26 cellular contexts compared by ENCODE assay signal in the genomic region with DNA sequence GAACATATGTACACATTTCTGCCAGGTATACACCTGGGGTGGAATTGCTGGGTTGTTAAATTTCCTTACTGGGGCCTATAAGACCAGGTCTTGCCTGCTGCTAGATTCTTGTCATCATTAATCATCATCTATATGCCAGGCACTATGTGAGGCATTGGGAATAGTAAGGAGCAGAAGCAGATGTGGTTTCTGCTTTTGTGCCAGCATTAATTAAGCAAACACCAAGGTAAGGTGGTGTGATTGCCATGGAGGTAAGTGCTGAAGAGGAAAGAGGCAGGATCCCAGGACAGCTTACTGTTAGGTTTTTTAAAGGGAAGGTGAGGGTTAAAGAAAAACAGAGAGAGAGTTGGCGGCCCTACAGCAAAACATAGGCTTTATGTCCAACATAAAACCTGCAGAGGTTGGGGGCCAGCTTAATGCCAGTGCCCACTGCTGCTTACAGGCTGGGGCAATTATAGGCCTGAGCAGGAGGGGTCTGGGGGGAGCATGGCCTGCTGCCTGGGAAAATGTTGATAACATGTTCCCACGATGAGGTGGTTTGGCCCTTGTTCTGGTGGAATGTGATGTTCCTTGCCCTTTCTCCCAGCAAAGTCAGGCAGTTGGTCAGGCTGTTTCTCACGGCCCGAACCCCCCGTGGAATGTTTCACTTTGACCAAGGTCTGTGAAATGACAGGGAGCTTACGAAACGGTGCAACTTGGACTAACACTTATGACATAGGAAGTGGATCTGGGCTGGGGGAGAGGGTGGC.
DNase-seq lines count a peak whose midpoint lies in the region; ATAC-seq and TF ChIP-seq lines count a peak whose summit lies in the region.
"Had no signal": no experiment of that assay in that cellular context is flagged by ENCODE, and none has a peak within 500 bp of the region (broad histone marks: within the 10 kb centered on the region; RNA-seq: fewer than 3 reads in every experiment).

No MANE protein-coding gene starts in this region.

- H3K4me3 Mint-ChIP-seq in H9 = no peak overlapping the region
- H3K4me3 Mint-ChIP-seq: activated CD4-positive, alpha-beta T cell treated with anti-CD3 and anti-CD28 coated beads, Interleukin-2, amount 10 ng/mL, durations not matched to agents 24 days and 14 days; activated CD8-positive, alpha-beta memory T cell treated with anti-CD3 and anti-CD28 coated beads, Interleukin-2, amount 10 ng/mL, durations not matched to agents 7 days and 5 days; activated naive CD8-positive, alpha-beta T cell; activated T-helper 1 cell treated with anti-CD3 and anti-CD28 coated beads, Interleukin-12 subunit alpha, Interleukin-12 subunit beta, Interleukin-2, Interleukin-4 antibody, amounts not matched to agents 30 ng/mL and 10 ng/mL and 1 ng/mL, durations not matched to agents 14 hours and 24 hours and 36 hours; natural killer cell; stimulated activated effector memory CD8-positive, alpha-beta T cell treated with anti-CD3 and anti-CD28 coated beads, Interleukin-12 subunit alpha, Interleukin-12 subunit beta, amount 100 ng/mL, for 72 hours; T-helper 2 cell treated with Interferon-gamma antibody and Interleukin-4, amounts not matched to agents 5 μg/mL and 100 μg/mL, for 36 hours had no signal

- H3K18ac ChIP-seq in mesenchymal stem cell (ENCODE audit: low read depth in 1 of 2, low read length in 2 of 2) = no peak overlapping the region
- no peak overlapping the region for H3K18ac ChIP-seq in H9 (ENCODE audit: insufficient read length, low read depth, low read length)

- no peak overlapping the region for H2BK20ac ChIP-seq in H9 (ENCODE audit: low read depth, low read length, poor library complexity, severe bottlenecking)

- no peak overlapping the region for H2BK12ac ChIP-seq in mesenchymal stem cell (ENCODE audit: low read length in 2 of 2)
- no peak overlapping the region for H2BK12ac ChIP-seq in H9 (ENCODE audit: insufficient read length, low read depth, low read length)

- H2AFZ ChIP-seq in mesenchymal stem cell (ENCODE audit: low read depth, low read length) = no peak overlapping the region
- H2AFZ ChIP-seq in H9 (ENCODE audit: low read length) = no peak overlapping the region

- H3K9me3 Mint-ChIP-seq in H9 = no peaks in the 10 kb centered on the region
- H3K9me3 Mint-ChIP-seq: activated CD4-positive, alpha-beta T cell treated with anti-CD3 and anti-CD28 coated beads, Interleukin-2, amount 10 ng/mL, durations not matched to agents 24 days and 14 days; activated T-helper 1 cell treated with anti-CD3 and anti-CD28 coated beads, Interleukin-12 subunit alpha, Interleukin-12 subunit beta, Interleukin-2, Interleukin-4 antibody, amounts not matched to agents 30 ng/mL and 10 ng/mL and 1 ng/mL, durations not matched to agents 14 hours and 24 hours and 36 hours; natural killer cell; stimulated activated effector memory CD8-positive, alpha-beta T cell treated with anti-CD3 and anti-CD28 coated beads, Interleukin-12 subunit alpha, Interleukin-12 subunit beta, amount 100 ng/mL, for 72 hours; T-helper 2 cell treated with Interferon-gamma antibody and Interleukin-4, amounts not matched to agents 5 μg/mL and 100 μg/mL, for 36 hours had no signal

- peaks cover 6 to 67% of the 10 kb centered on the region in 2 experiments for H3K27me3 ChIP-seq in mesenchymal stem cell (ENCODE audit: control insufficient read depth in 1 of 2, insufficient read depth in 1 of 2, low read length in 2 of 2)
- H3K27me3 ChIP-seq in H9 (ENCODE audit: insufficient read depth, low read length) = no peaks in the 10 kb centered on the region
- H3K27me3 ChIP-seq: BLaER1 treated with 17β-estradiol and CSF1 and Interleukin-3, amounts not matched to agents 10 nM and 100 nM; uterus had no signal

- H3K4ac ChIP-seq in mesenchymal stem cell (ENCODE audit: low read depth in 1 of 2, low read length in 2 of 2) (no peak overlapping the region), H9 (ENCODE audit: low read depth, low read length) (no peak overlapping the region)

- H4K91ac ChIP-seq in mesenchymal stem cell (ENCODE audit: low read length) (no peak overlapping the region), H9 (ENCODE audit: insufficient read length, low read depth, low read length) (no peak overlapping the region)

- H3K4me1 ChIP-seq in mesenchymal stem cell (ENCODE audit: control insufficient read depth, insufficient read depth, low read depth, low read length) (peaks cover 2% of the 10 kb centered on the region), H9 (ENCODE audit: insufficient read depth, low read length) (peaks cover 2% of the 10 kb centered on the region; the same call in 1 of the 2 replicates)
- H3K4me1 ChIP-seq: uterus had no signal

- H2BK5ac ChIP-seq in mesenchymal stem cell (ENCODE audit: low read depth, low read length, poor library complexity, severe bottlenecking) = no peak overlapping the region
- H2BK5ac ChIP-seq in H9 (ENCODE audit: insufficient read length, low read length) = no peak overlapping the region

- no peak overlapping the region for H3K56ac ChIP-seq in H9 (ENCODE audit: insufficient read length, low read depth, low read length)

- no peaks in the 10 kb centered on the region for H3K23me2 ChIP-seq in H9 (ENCODE audit: insufficient read length, low read depth, low read length, poor library complexity, severe bottlenecking)

- H3T11ph ChIP-seq in H9 (ENCODE audit: low read length) = no peak overlapping the region

- no peaks in the 10 kb centered on the region for H4K20me1 ChIP-seq in H9 (ENCODE audit: control insufficient read depth, insufficient read depth, insufficient read length)
- H4K20me1 ChIP-seq: BLaER1 treated with 17β-estradiol and CSF1 and Interleukin-3, amounts not matched to agents 10 nM and 100 nM had no signal

- peaks cover 2% of the 10 kb centered on the region for H3K27me3 Mint-ChIP-seq in H9 (ENCODE audit: low read depth)

- no peaks in the 10 kb centered on the region for H3K36me3 Mint-ChIP-seq in H9 (ENCODE audit: insufficient read depth in 1 of 3, low read depth in 3 of 3)
- H3K36me3 Mint-ChIP-seq: activated CD8-positive, alpha-beta memory T cell treated with anti-CD3 and anti-CD28 coated beads, Interleukin-2, amount 10 ng/mL, durations not matched to agents 7 days and 5 days; natural killer cell; stimulated activated effector memory CD8-positive, alpha-beta T cell treated with anti-CD3 and anti-CD28 coated beads, Interleukin-12 subunit alpha, Interleukin-12 subunit beta, amount 100 ng/mL, for 72 hours had no signal

- H2BK120ac ChIP-seq in mesenchymal stem cell (ENCODE audit: low read depth, low read length) (no peak overlapping the region), H9 (ENCODE audit: low read depth, low read length, poor library complexity, severe bottlenecking) (no peak overlapping the region)

- no peak overlapping the region for H3K4me2 ChIP-seq in mesenchymal stem cell (ENCODE audit: low read length, poor library complexity, severe bottlenecking)
- H3K4me2 ChIP-seq in H9 (ENCODE audit: insufficient read depth, insufficient read length, low read length) = no peak overlapping the region
- H3K4me2 ChIP-seq: BLaER1 treated with 17β-estradiol and CSF1 and Interleukin-3, amounts not matched to agents 10 nM and 100 nM; SK-N-SH had no signal

- H3K79me1 ChIP-seq in mesenchymal stem cell (replicated peaks; ENCODE audit: low read length, poor library complexity, severe bottlenecking) = no peaks in the 10 kb centered on the region
- H3K79me1 ChIP-seq in H9 (ENCODE audit: insufficient read depth, low read depth, low read length, poor library complexity, severe bottlenecking) = no peaks in the 10 kb centered on the region

- H3K9ac ChIP-seq in mesenchymal stem cell (ENCODE audit: low read length) (no peak overlapping the region), H9 (ENCODE audit: extremely low read depth, insufficient read length, low read length) (no peak overlapping the region)
- H3K9ac ChIP-seq: BLaER1 treated with 17β-estradiol and CSF1 and Interleukin-3, amounts not matched to agents 10 nM and 100 nM; SK-N-SH had no signal

- no peak for TF ChIP-seq CTCF in H9 (conservative IDR thresholded peaks at IDR 0.05)

- peak; percentile 68 for ATAC-seq in Right ventricle myocardium superior (ENCODE audit: poor library complexity)
- no peak for ATAC-seq in GM21737 (IDR thresholded peaks at IDR 0.05; ENCODE audit: unreplicated experiment)
- ATAC-seq: activated CD8-positive, alpha-beta memory T cell treated with anti-CD3 and anti-CD28 coated beads, Interleukin-2, amount 10 ng/mL, durations not matched to agents 7 days and 5 days; natural killer cell; stimulated activated effector memory CD8-positive, alpha-beta T cell treated with anti-CD3 and anti-CD28 coated beads, Interleukin-12 subunit alpha, Interleukin-12 subunit beta, amount 100 ng/mL, for 72 hours had no signal

- peak overlapping the region in 1 of 3 experiments; percentile 3; a peak in 1 of 7 replicates for H3K27ac Mint-ChIP-seq in H9
- H3K27ac Mint-ChIP-seq: activated CD4-positive, alpha-beta T cell treated with anti-CD3 and anti-CD28 coated beads, Interleukin-2, amount 10 ng/mL, durations not matched to agents 24 days and 14 days; activated CD8-positive, alpha-beta memory T cell treated with anti-CD3 and anti-CD28 coated beads, Interleukin-2, amount 10 ng/mL, durations not matched to agents 7 days and 5 days; activated naive CD8-positive, alpha-beta T cell; activated T-helper 1 cell treated with anti-CD3 and anti-CD28 coated beads, Interleukin-12 subunit alpha, Interleukin-12 subunit beta, Interleukin-2, Interleukin-4 antibody, amounts not matched to agents 30 ng/mL and 10 ng/mL and 1 ng/mL, durations not matched to agents 14 hours and 24 hours and 36 hours; natural killer cell; stimulated activated effector memory CD8-positive, alpha-beta T cell treated with anti-CD3 and anti-CD28 coated beads, Interleukin-12 subunit alpha, Interleukin-12 subunit beta, amount 100 ng/mL, for 72 hours; T-helper 2 cell treated with Interferon-gamma antibody and Interleukin-4, amounts not matched to agents 5 μg/mL and 100 μg/mL, for 36 hours had no signal

- DNase-seq in ELF-1 (ENCODE audit: low read depth, low spot score) = peak; percentile 53
- peak; percentile 33 for DNase-seq in brain pericyte (ENCODE audit: low read depth, low spot score)
- peak; percentile 58 for DNase-seq in Right ventricle myocardium superior
- DNase-seq in mesenchymal stem cell = peak; percentile 63
- no peak for DNase-seq in NK-92 (lab: John Stamatoyannopoulos, UW; ENCODE audit: unreplicated experiment)
- no peak for DNase-seq in H9
- no peak for DNase-seq in posterior cingulate gyrus
- DNase-seq: activated CD4-positive, alpha-beta T cell treated with anti-CD3 and anti-CD28 coated beads, Interleukin-2, amount 10 ng/mL, durations not matched to agents 24 days and 14 days; activated CD8-positive, alpha-beta memory T cell treated with anti-CD3 and anti-CD28 coated beads, Interleukin-2, amount 10 ng/mL, durations not matched to agents 7 days and 5 days; caudate nucleus; effector CD4-positive, alpha-beta T cell; midbrain; natural killer cell; NCI-H2107; NCI-H526; SK-N-SH; small intestine; stimulated activated CD4-positive, alpha-beta T cell treated with anti-CD3 and anti-CD28 coated beads, Interleukin-2, amount 100 ng/mL, for 24 hours; uterus had no signal

- H3K14ac ChIP-seq in mesenchymal stem cell (ENCODE audit: low read length in 2 of 2) (no peak overlapping the region), H9 (ENCODE audit: insufficient read depth, low read length) (no peak overlapping the region)

- H3K23ac ChIP-seq in mesenchymal stem cell (ENCODE audit: low read length in 2 of 2) = no peak overlapping the region
- H3K23ac ChIP-seq in H9 (ENCODE audit: insufficient read length, low read depth, low read length) = no peak overlapping the region

- no peaks in the 10 kb centered on the region for H3K9me3 ChIP-seq in mesenchymal stem cell (ENCODE audit: control insufficient read depth, low read length)
- no peaks in the 10 kb centered on the region for H3K9me3 ChIP-seq in H9 (ENCODE audit: control insufficient read depth, low read depth, low read length)
- H3K9me3 ChIP-seq: BLaER1 treated with 17β-estradiol and CSF1 and Interleukin-3, amounts not matched to agents 10 nM and 100 nM; SK-N-SH; uterus had no signal

- H4K8ac ChIP-seq in mesenchymal stem cell (ENCODE audit: low read length) (no peak overlapping the region), H9 (replicated peaks; ENCODE audit: insufficient read length, low read depth, low read length) (no peak overlapping the region)

- H3K4me1 Mint-ChIP-seq in H9 = no peaks in the 10 kb centered on the region

- no peaks in the 10 kb centered on the region for H3K79me2 ChIP-seq in H9 (ENCODE audit: insufficient read depth, low read length)

- H3K36me3 ChIP-seq in mesenchymal stem cell (ENCODE audit: control insufficient read depth in 1 of 2, insufficient read depth in 2 of 2, low read depth in 1 of 2, low read length in 2 of 2) = no peaks in the 10 kb centered on the region
- H3K36me3 ChIP-seq: BLaER1 treated with 17β-estradiol and CSF1 and Interleukin-3, amounts not matched to agents 10 nM and 100 nM; uterus had no signal

- H3K4me3 ChIP-seq in mesenchymal stem cell (ENCODE audit: insufficient read depth in 1 of 2, low read depth in 1 of 2, low read length in 2 of 2) = no peak overlapping the region
- H3K4me3 ChIP-seq: BLaER1 treated with 17β-estradiol and CSF1 and Interleukin-3, amounts not matched to agents 10 nM and 100 nM; uterus had no signal

- H2BK15ac ChIP-seq in mesenchymal stem cell (ENCODE audit: low read depth, poor library complexity, severe bottlenecking) = no peak overlapping the region
- no peak overlapping the region for H2BK15ac ChIP-seq in H9 (ENCODE audit: low read depth, low read length)

- intact Hi-C loops in Right ventricle myocardium superior (cut with DNase I) (no loop called here), posterior cingulate gyrus (cut with DNase I) (no loop called here)

- H3K27ac ChIP-seq in mesenchymal stem cell (ENCODE audit: low read length, poor library complexity, severe bottlenecking) (no peak overlapping the region), H9 (ENCODE audit: insufficient read length, low read depth, low read length) (no peak overlapping the region)
- H3K27ac ChIP-seq: BLaER1 treated with 17β-estradiol and CSF1 and Interleukin-3, amounts not matched to agents 10 nM and 100 nM; uterus; VCaP had no signal

- no peak overlapping the region for H4K5ac ChIP-seq in H9 (ENCODE audit: insufficient read length, low read depth, low read length)

- H2AK5ac ChIP-seq in mesenchymal stem cell (ENCODE audit: low read length, severe bottlenecking) (no peak overlapping the region), H9 (ENCODE audit: insufficient read length, low read length) (no peak overlapping the region)

- 73% methylated on average over 7 of the region's 7 CpGs for WGBS in mesenchymal stem cell
- no CpG with 5 or more reads among the region's 7 CpGs for WGBS in H9 (ENCODE audit: extremely low coverage, insufficient read length, low lambda C conversion rate)

Comparison
In these comparisons a context has a peak if more than half of its experiments do, and no peak if none do; other contexts are left out.
1. DNase-seq: peak in ELF-1 (single experiment), brain pericyte (single experiment), Right ventricle myocardium superior (single experiment) and mesenchymal stem cell (single experiment); none in NK-92 (single experiment), H9 (single experiment) and posterior cingulate gyrus (0 of 10).